ENCODE assay signal across 9 cellular contexts in genomic region chr10:84177541-84178386, GRCh38. TPM values are rescaled to one million over a fixed set of nuclear protein-coding genes. Genes with fewer than 3 reads are reported as not detected.
DNase-seq lines count a peak whose midpoint lies in the region; ATAC-seq and TF ChIP-seq lines count a peak whose summit lies in the region.
"Had no signal": no experiment of that assay in that cellular context is flagged by ENCODE, and none has a peak within 500 bp of the region (broad histone marks: within the 10 kb centered on the region; RNA-seq: fewer than 3 reads in every experiment).

No MANE protein-coding gene starts in this region.

- H3K4me2 ChIP-seq in DND-41 (ENCODE audit: insufficient read depth, low read length) (no peak overlapping the region), OCI-LY3 (ENCODE audit: low read length) (peak overlapping the region; percentile 23)

- H3K9ac ChIP-seq in DND-41 (ENCODE audit: low read depth, low read length), result no peak overlapping the region
- H3K9ac ChIP-seq in OCI-LY3 (ENCODE audit: low read length), result peak overlapping the region; percentile 28; the same call in 1 of the 2 replicates

- ATAC-seq in DND-41 (ENCODE audit: insufficient read depth, low read depth) (peak; percentile 86), GM21381 (IDR thresholded peaks at IDR 0.05; ENCODE audit: unreplicated experiment) (peak; percentile 50), heart right ventricle (peak; percentile 68 to 90 (median 84)), GM21360 (IDR thresholded peaks at IDR 0.05; ENCODE audit: unreplicated experiment) (no peak)

- H3K36me3 ChIP-seq in DND-41 (ENCODE audit: insufficient read depth, low read length), result no peaks in the 10 kb centered on the region
- no peaks in the 10 kb centered on the region for H3K36me3 ChIP-seq in OCI-LY3 (replicated peaks; ENCODE audit: low read depth, low read length)
- no peaks in the 10 kb centered on the region for H3K36me3 ChIP-seq in heart right ventricle

- H3K79me2 ChIP-seq in DND-41 (ENCODE audit: insufficient read depth, low read length) (no peaks in the 10 kb centered on the region), OCI-LY3 (ENCODE audit: low read length) (peaks cover 7% of the 10 kb centered on the region)

- DNase-seq in DND-41, result peak; percentile 52
- peak; percentile 41 to 48 for DNase-seq in heart right ventricle
- DNase-seq in glomerular visceral epithelial cell (ENCODE audit: extremely low spot score), result no peak
- no peak for DNase-seq in 8988T
- DNase-seq in SHP77 treated with DMSO at 0.1 percent for 48 hours (lab: John Stamatoyannopoulos, UW), result no peak

- no peak for TF ChIP-seq CTCF in DND-41 (IDR thresholded peaks at IDR 0.05; ENCODE audit: borderline replicate concordance, extremely low read depth, low read length, poor library complexity, severe bottlenecking)
- no peak for TF ChIP-seq CTCF in OCI-LY3 (IDR thresholded peaks at IDR 0.05; ENCODE audit: low read depth, low read length)
- TF ChIP-seq CTCF in heart right ventricle (IDR thresholded peaks at IDR 0.05), result no peak

- no peak overlapping the region for H3K4me3 ChIP-seq in DND-41 (ENCODE audit: low read depth in 1 of 2, low read length in 2 of 2)
- no peak overlapping the region for H3K4me3 ChIP-seq in OCI-LY3 (ENCODE audit: low read length)
- no peak overlapping the region for H3K4me3 ChIP-seq in heart right ventricle

- H3K27me3 ChIP-seq in DND-41 (ENCODE audit: insufficient read depth, low read length, poor library complexity) (no peaks in the 10 kb centered on the region), OCI-LY3 (ENCODE audit: low read depth, low read length) (no peaks in the 10 kb centered on the region), heart right ventricle (peaks cover 0 to 11% (median 0%) of the 10 kb centered on the region in 7 donors)

- H3K9me3 ChIP-seq in DND-41 (ENCODE audit: insufficient read depth, low read length, severe bottlenecking) (no peaks in the 10 kb centered on the region), OCI-LY3 (ENCODE audit: insufficient read depth, low read length) (no peaks in the 10 kb centered on the region), heart right ventricle (no peaks in the 10 kb centered on the region)

- intact Hi-C loops in heart right ventricle (cut with DNase I), result no loop called here

- 60 to 65% methylated on average over 11 of the region's 11 CpGs for WGBS in heart right ventricle, 2 donors

- peaks cover 10% of the 10 kb centered on the region for H3K4me1 ChIP-seq in DND-41 (ENCODE audit: insufficient read depth, low read length)
- peaks cover 39% of the 10 kb centered on the region for H3K4me1 ChIP-seq in OCI-LY3 (ENCODE audit: low read length)
- peaks cover 0 to 7% (median 0%) of the 10 kb centered on the region in 9 donors for H3K4me1 ChIP-seq in heart right ventricle

- no peak overlapping the region for H2AFZ ChIP-seq in DND-41 (ENCODE audit: low read depth, low read length)
- peak overlapping the region; percentile 54; the same call in 1 of the 2 replicates for H2AFZ ChIP-seq in OCI-LY3 (ENCODE audit: low read depth, low read length)

- H4K20me1 ChIP-seq in DND-41 (ENCODE audit: insufficient read depth, low read length) (no peaks in the 10 kb centered on the region), OCI-LY3 (ENCODE audit: insufficient read depth, low read length) (no peaks in the 10 kb centered on the region)

- no peak overlapping the region for H3K27ac ChIP-seq in DND-41 (ENCODE audit: low read length)
- H3K27ac ChIP-seq in OCI-LY3 (ENCODE audit: low read length), result peak overlapping the region; percentile 26
- peak overlapping the region in 1 of 10 donors; percentile 63 for H3K27ac ChIP-seq in heart right ventricle

RNA-seq across cellular contexts. Expression of gene GPR15LG, which starts 4.2 kb away (rescaled TPM):
- not detected for total RNA-seq in heart right ventricle
- not detected for polyA plus RNA-seq in heart right ventricle
- total RNA-seq: activated CD8-positive, alpha-beta memory T cell treated with anti-CD3 and anti-CD28 coated beads for 36 hours had no signal

RNA-seq across cellular contexts. Expression of gene CDHR1, which starts 16.6 kb away (rescaled TPM):
- total RNA-seq in heart right ventricle, result 1 to 10 TPM in 3 of 10 donors, under 1 TPM in 7; 0.12 to 1.3 (median 0.49) TPM
- under 1 TPM; 0.12 to 0.29 TPM for polyA plus RNA-seq in heart right ventricle

RNA-seq across cellular contexts. Expression of gene GHITM, which starts 38.5 kb away (rescaled TPM):
- total RNA-seq in heart right ventricle, result 100 to 1,000 TPM; 316 to 552 (median 463) TPM
- polyA plus RNA-seq in heart right ventricle, result 100 to 1,000 TPM; 123 to 342 TPM

RNA-seq across cellular contexts. Expression of gene LRIT2, which starts 47.6 kb away (rescaled TPM):
- total RNA-seq in heart right ventricle, result not detected
- not detected for polyA plus RNA-seq in heart right ventricle
- total RNA-seq: activated CD8-positive, alpha-beta memory T cell treated with anti-CD3 and anti-CD28 coated beads for 36 hours had no signal

Comparison
In these comparisons a context has a peak if more than half of its experiments do, and no peak if none do; other contexts are left out.
1. DNase-seq: peak in DND-41 (single experiment) and heart right ventricle (2 of 2); none in glomerular visceral epithelial cell (single experiment), 8988T (single experiment) and SHP77 treated with DMSO at 0.1 percent for 48 hours (single experiment).